30 cellular contexts compared by ENCODE assay signal in the genomic region with DNA sequence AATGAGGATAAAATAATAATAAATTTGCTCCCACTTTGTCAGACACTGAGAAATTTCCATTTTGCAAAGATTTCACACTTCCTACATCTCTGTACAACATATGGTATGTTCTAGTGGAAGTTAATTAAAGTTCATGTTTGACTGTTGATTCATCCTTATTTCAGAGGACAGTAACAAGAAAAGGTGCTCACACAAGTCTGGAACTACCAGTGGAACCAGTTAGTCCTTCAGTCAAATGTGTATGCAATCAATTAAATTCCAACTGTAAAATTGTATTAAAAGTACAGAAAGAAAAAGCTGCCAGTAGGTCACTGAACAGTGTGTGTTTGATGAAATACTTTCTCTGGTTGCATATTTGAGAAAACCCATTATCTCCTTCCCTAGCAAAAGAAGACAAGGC.
"Had no signal": no experiment of that assay in that cellular context is flagged by ENCODE, and none has a peak within 500 bp of the region (broad histone marks: within the 10 kb centered on the region; RNA-seq: fewer than 3 reads in every experiment).

No MANE protein-coding gene starts in this region.

- H3K27ac Mint-ChIP-seq: activated B cell treated with CpG ODN at 0.5 μM for 24 hours; activated CD8-positive, alpha-beta T cell treated with anti-CD3 and anti-CD28 coated beads for 36 hours; activated naive CD4-positive, alpha-beta T cell treated with anti-CD3 and anti-CD28 coated beads for 36 hours; activated naive CD4-positive, alpha-beta T cell treated with anti-CD3 and anti-CD28 coated beads, Interleukin-2, amount 50 U/mL, for 24 hours; activated naive CD8-positive, alpha-beta T cell treated with anti-CD3 and anti-CD28 coated beads for 36 hours; activated naive CD8-positive, alpha-beta T cell treated with anti-CD3 and anti-CD28 coated beads, Interleukin-2, amount 50 U/mL, for 24 hours; activated T-helper 2 cell treated with anti-CD3 and anti-CD28 coated beads, Interferon-gamma antibody, Interleukin-2, Interleukin-4, amounts not matched to agents 10 μg/mL and 5 μg/mL and 100 μg/mL, durations not matched to agents 14 hours and 24 hours and 36 hours; effector memory CD8-positive, alpha-beta T cell; T-helper 17 cell; T-helper 2 cell treated with Interferon-gamma antibody and Interleukin-4, amounts not matched to agents 5 μg/mL and 100 μg/mL, for 36 hours had no signal

- H3K4me3 ChIP-seq: adrenal gland had no signal

- H3K9me3 Mint-ChIP-seq: activated CD8-positive, alpha-beta T cell treated with anti-CD3 and anti-CD28 coated beads for 36 hours; activated naive CD4-positive, alpha-beta T cell treated with anti-CD3 and anti-CD28 coated beads for 36 hours; activated naive CD4-positive, alpha-beta T cell treated with anti-CD3 and anti-CD28 coated beads, Interleukin-2, amount 50 U/mL, for 24 hours; activated naive CD8-positive, alpha-beta T cell treated with anti-CD3 and anti-CD28 coated beads for 36 hours; activated naive CD8-positive, alpha-beta T cell treated with anti-CD3 and anti-CD28 coated beads, Interleukin-2, amount 50 U/mL, for 24 hours; activated T-cell treated with anti-CD3 and anti-CD28 coated beads, Interleukin-2, amount 50 U/mL, for 4 hours; activated T-helper 2 cell treated with anti-CD3 and anti-CD28 coated beads, Interferon-gamma antibody, Interleukin-2, Interleukin-4, amounts not matched to agents 10 μg/mL and 5 μg/mL and 100 μg/mL, durations not matched to agents 14 hours and 24 hours and 36 hours; effector memory CD8-positive, alpha-beta T cell; T-helper 2 cell treated with Interferon-gamma antibody and Interleukin-4, amounts not matched to agents 5 μg/mL and 100 μg/mL, for 36 hours had no signal

- H3K36me3 Mint-ChIP-seq: activated naive CD4-positive, alpha-beta T cell treated with anti-CD3 and anti-CD28 coated beads, Interleukin-2, amount 50 U/mL, for 24 hours; activated naive CD8-positive, alpha-beta T cell treated with anti-CD3 and anti-CD28 coated beads for 36 hours had no signal

- H3K27me3 Mint-ChIP-seq: activated B cell treated with CpG ODN at 0.5 μM for 24 hours; activated naive CD8-positive, alpha-beta T cell treated with anti-CD3 and anti-CD28 coated beads for 36 hours; activated naive CD8-positive, alpha-beta T cell treated with anti-CD3 and anti-CD28 coated beads, Interleukin-2, amount 50 U/mL, for 24 hours had no signal

- ATAC-seq: activated CD4-positive, CD25-positive, alpha-beta regulatory T cell treated with anti-CD3 and anti-CD28 coated beads, Interleukin-2, amount 50 U/mL, for 24 hours; activated CD8-positive, alpha-beta T cell treated with anti-CD3 and anti-CD28 coated beads for 36 hours; activated naive CD8-positive, alpha-beta T cell treated with anti-CD3 and anti-CD28 coated beads, Interleukin-2, amount 50 U/mL, for 24 hours; activated T-cell treated with anti-CD3 and anti-CD28 coated beads, Interleukin-2, amount 50 U/mL, for 4 hours; effector memory CD8-positive, alpha-beta T cell; T-helper 17 cell had no signal

- H3K27ac ChIP-seq: adrenal gland, brain microvascular endothelial cell, epithelial cell of prostate had no signal

- H3K4me1 Mint-ChIP-seq: activated naive CD4-positive, alpha-beta T cell treated with anti-CD3 and anti-CD28 coated beads, Interleukin-2, amount 50 U/mL, for 24 hours; activated naive CD8-positive, alpha-beta T cell treated with anti-CD3 and anti-CD28 coated beads for 36 hours had no signal

- DNase-seq: activated B cell treated with CpG ODN at 0.5 μM for 24 hours; activated CD4-positive, alpha-beta T cell treated with anti-CD3 and anti-CD28 coated beads for 48 hours; activated CD4-positive, alpha-beta T cell treated with anti-CD3 and anti-CD28 coated beads, Interleukin-2, amount 50 U/mL, for 1 hour; activated CD4-positive, alpha-beta T cell treated with anti-CD3 and anti-CD28 coated beads, Interleukin-2, amount 50 U/mL, for 48 hours; activated CD8-positive, alpha-beta memory T cell treated with anti-CD3 and anti-CD28 coated beads for 24 hours; activated CD8-positive, alpha-beta T cell treated with anti-CD3 and anti-CD28 coated beads for 36 hours; activated effector memory CD4-positive, alpha-beta T cell treated with anti-CD3 and anti-CD28 coated beads, Interleukin-2, amount 50 U/mL, for 16 hours; activated naive CD4-positive, alpha-beta T cell treated with anti-CD3 and anti-CD28 coated beads for 36 hours; activated naive CD8-positive, alpha-beta T cell treated with anti-CD3 and anti-CD28 coated beads for 36 hours; activated naive CD8-positive, alpha-beta T cell treated with anti-CD3 and anti-CD28 coated beads, Interleukin-2, amount 50 U/mL, for 24 hours; activated T-cell treated with anti-CD3 and anti-CD28 coated beads, Interleukin-2, amount 50 U/mL, for 4 hours; adrenal gland; anterior cingulate cortex; brain microvascular endothelial cell; caudate nucleus; cortex of kidney; dermis blood vessel endothelial cell; effector CD4-positive, alpha-beta T cell; effector memory CD8-positive, alpha-beta T cell; foreskin fibroblast; head of caudate nucleus; hypothalamus; T-helper 1 cell; T-helper 17 cell; T1000 had no signal

- H3K4me3 Mint-ChIP-seq: activated B cell treated with CpG ODN at 0.5 μM for 24 hours; activated CD8-positive, alpha-beta T cell treated with anti-CD3 and anti-CD28 coated beads for 36 hours; activated naive CD4-positive, alpha-beta T cell treated with anti-CD3 and anti-CD28 coated beads for 36 hours; activated naive CD4-positive, alpha-beta T cell treated with anti-CD3 and anti-CD28 coated beads, Interleukin-2, amount 50 U/mL, for 24 hours; activated naive CD8-positive, alpha-beta T cell treated with anti-CD3 and anti-CD28 coated beads for 36 hours; activated naive CD8-positive, alpha-beta T cell treated with anti-CD3 and anti-CD28 coated beads, Interleukin-2, amount 50 U/mL, for 24 hours; activated T-cell treated with anti-CD3 and anti-CD28 coated beads, Interleukin-2, amount 50 U/mL, for 4 hours; effector memory CD8-positive, alpha-beta T cell; T-helper 17 cell; T-helper 2 cell treated with Interferon-gamma antibody and Interleukin-4, amounts not matched to agents 5 μg/mL and 100 μg/mL, for 36 hours had no signal
